ENCODE assay signal across 1 cellular context in the genomic region with DNA sequence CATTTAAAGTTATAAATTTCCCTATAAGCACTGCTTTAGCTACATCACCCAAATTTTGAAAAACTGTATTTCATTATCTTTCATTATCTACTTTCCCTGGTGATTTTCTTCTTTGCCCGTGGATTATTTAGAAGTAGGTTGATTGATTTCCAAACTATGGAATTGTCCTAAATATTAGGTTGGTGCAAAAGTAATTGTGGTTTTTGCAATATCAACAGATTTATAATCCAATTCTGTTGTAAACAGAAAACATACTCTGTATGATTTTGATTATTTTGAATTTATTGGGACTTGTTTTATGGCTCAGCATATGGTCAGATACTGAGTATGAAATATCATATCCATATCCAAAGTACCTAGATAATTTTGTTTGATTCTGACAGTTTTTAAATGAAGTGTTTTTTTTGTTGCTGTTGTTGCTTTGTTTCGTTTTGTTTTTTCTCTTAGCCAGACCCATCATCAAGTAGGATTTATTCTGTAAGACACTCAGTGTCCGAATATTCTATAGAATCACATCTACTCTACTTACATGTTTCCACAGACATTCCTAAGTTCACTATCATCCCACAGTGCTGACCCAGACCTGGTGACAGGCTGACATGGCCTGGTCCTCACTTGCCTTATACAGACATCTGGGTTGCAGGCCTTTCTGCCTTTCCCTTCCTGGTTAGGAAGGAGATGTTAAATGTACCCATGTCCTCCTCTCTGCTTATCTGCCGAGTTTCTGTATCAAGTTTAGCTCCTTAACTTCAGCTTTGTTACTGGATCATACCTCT.
TF ChIP-seq lines count a peak whose summit lies in the region.

No MANE protein-coding gene starts in this region.

TF ChIP-seq in endothelial cell of umbilical vein, 7 proteins besides CTCF, POLR2A, EP300 and RAD21 (continued from another document):
- TF ChIP-seq POLR2AphosphoS5 (IDR thresholded peaks at IDR 0.05; ENCODE audit: insufficient read depth, low read depth, low read length): no peak
- TF ChIP-seq EZH2 (IDR thresholded peaks at IDR 0.05; ENCODE audit: borderline replicate concordance, low read depth, low read length, severe bottlenecking): no peak
- no peak for TF ChIP-seq JUN (IDR thresholded peaks at IDR 0.05; ENCODE audit: borderline replicate concordance, insufficient read depth, insufficient read length, low read depth)
- no peak for TF ChIP-seq MYC (IDR thresholded peaks at IDR 0.05; ENCODE audit: low read depth, low read length)
- TF ChIP-seq MAX (IDR thresholded peaks at IDR 0.05; ENCODE audit: insufficient read depth, insufficient read length): no peak
